In the genomic region with DNA sequence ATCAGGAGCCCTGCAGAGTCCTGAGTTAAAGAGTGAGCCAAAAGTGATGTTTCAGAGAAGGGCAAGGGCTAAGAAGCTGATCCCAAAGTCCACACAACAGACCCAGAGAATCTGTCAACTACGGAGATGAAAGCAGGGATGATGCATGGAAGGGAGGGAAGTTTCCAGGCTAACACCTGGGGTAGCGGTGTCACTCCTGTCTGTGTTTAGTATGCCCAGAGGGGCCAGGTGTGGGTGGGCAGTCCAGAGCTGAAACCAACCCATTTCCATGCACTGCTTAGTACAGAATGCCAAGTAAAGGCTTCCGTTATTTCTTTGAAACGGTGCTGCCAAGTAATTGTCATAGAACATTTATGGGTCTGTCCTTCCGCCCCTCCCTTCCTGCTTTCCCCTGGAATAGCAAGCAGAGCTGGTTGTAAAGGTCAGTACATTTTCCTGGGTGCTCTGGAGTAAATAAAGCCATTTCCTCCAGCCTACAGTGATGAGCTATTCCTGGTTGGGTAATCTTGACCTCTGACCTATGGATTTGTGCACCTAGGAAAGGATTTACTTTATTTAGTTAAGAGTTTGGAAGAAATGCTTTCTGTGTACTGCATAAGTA, we compare ENCODE assay signal across 9 cellular contexts. TPM values are rescaled to one million over a fixed set of nuclear protein-coding genes. Genes with fewer than 3 reads are reported as not detected.
DNase-seq lines count a peak whose midpoint lies in the region; ATAC-seq, FAIRE-seq and TF ChIP-seq lines count a peak whose summit lies in the region.
"Not testable (repeated sequence)": the region's sequence is repeated elsewhere in the genome, so short reads cannot be mapped to it uniquely, and the experiment has no call there.
"Had no signal": no experiment of that assay in that cellular context is flagged by ENCODE, and none has a peak within 500 bp of the region (broad histone marks: within the 10 kb centered on the region; RNA-seq: fewer than 3 reads in every experiment).

No MANE protein-coding gene starts in this region.

- H3K36me3 ChIP-seq in RWPE2 (ENCODE audit: low read depth); endothelial cell of umbilical vein (ENCODE audit: control insufficient read depth in 2 of 2, extremely low read depth in 1 of 2, insufficient read depth in 2 of 2, low read length in 2 of 2); pancreas; aorta (ENCODE audit: control insufficient read depth in 1 of 2, insufficient read depth in 2 of 2, low read length in 1 of 2): not testable (repeated sequence)

- peak overlapping the region; percentile 36 for H3K4me2 ChIP-seq in endothelial cell of umbilical vein (ENCODE audit: insufficient read depth, low read length)

- not testable (repeated sequence) for BruUV-seq in endothelial cell of umbilical vein (replicated peaks; lab: Mats Ljungman, UMichigan)

- dilution Hi-C loops in endothelial cell of umbilical vein (cut with MboI; ENCODE audit: extremely low pct_ligation_motif_present, low sequenced_read_pairs): not testable (repeated sequence)

- POLR2A ChIA-PET in endothelial cell of umbilical vein (lab: Charles Lee): not testable (repeated sequence)

- H3K27me3 ChIP-seq in RWPE2 (ENCODE audit: insufficient read depth, poor library complexity, severe bottlenecking); endothelial cell of umbilical vein (ENCODE audit: control insufficient read depth in 2 of 2, insufficient read depth in 2 of 2, low read length in 2 of 2); pancreas; aorta (ENCODE audit: control insufficient read depth in 1 of 2, insufficient read depth in 2 of 2, low read length in 1 of 2): not testable (repeated sequence)

- H3K27ac ChIP-seq in RWPE2 (ENCODE audit: poor library complexity, severe bottlenecking); endothelial cell of umbilical vein (ENCODE audit: insufficient read depth, low read depth, low read length); pancreas; aorta (ENCODE audit: low read depth in 1 of 2, low read length in 2 of 2): not testable (repeated sequence)

- TF ChIP-seq CTCF in RWPE2 (IDR thresholded peaks at IDR 0.05; ENCODE audit: poor library complexity, severe bottlenecking); endothelial cell of umbilical vein (IDR thresholded peaks at IDR 0.05; ENCODE audit: extremely low read depth in 1 of 2, insufficient read depth in 1 of 2, low read depth in 1 of 2, low read length in 2 of 2); pancreas (IDR thresholded peaks at IDR 0.05): not testable (repeated sequence)

- H2AFZ ChIP-seq in endothelial cell of umbilical vein (ENCODE audit: low read depth, low read length): not testable (repeated sequence)

- not testable (repeated sequence) for H3K4me1 ChIP-seq in RWPE2 (ENCODE audit: insufficient read depth, poor library complexity, severe bottlenecking); endothelial cell of umbilical vein (ENCODE audit: control insufficient read depth, extremely low read depth, insufficient read depth, low read length); pancreas; aorta (ENCODE audit: control insufficient read depth in 1 of 2, insufficient read depth in 2 of 2, low read length in 2 of 2)

- not testable (repeated sequence) for H3K9me1 ChIP-seq in endothelial cell of umbilical vein (replicated peaks; ENCODE audit: control insufficient read depth, extremely low read depth, insufficient read depth, low read length)

- not testable (repeated sequence) for H3K4me3 ChIP-seq in RWPE2 (ENCODE audit: severe bottlenecking); endothelial cell of umbilical vein (replicated peaks in 1 of 3; ENCODE audit: insufficient read depth in 1 of 3, low read depth in 1 of 3, low read length in 3 of 3); pancreas; aorta (ENCODE audit: low read length in 2 of 2)

- TF ChIP-seq POLR2A in endothelial cell of umbilical vein (IDR thresholded peaks at IDR 0.05; ENCODE audit: low read depth, low read length): not testable (repeated sequence)

- not testable (repeated sequence) for H4K20me1 ChIP-seq in endothelial cell of umbilical vein (replicated peaks; ENCODE audit: control insufficient read depth, extremely low read depth, insufficient read depth, low read length)

- peak; percentile 43 for DNase-seq in DMS153 (lab: John Stamatoyannopoulos, UW)
- DNase-seq in HT-29 (ENCODE audit: low spot score): peak; percentile 58
- DNase-seq in RWPE2 (ENCODE audit: low spot score); endothelial cell of umbilical vein (ENCODE audit: low read depth, low spot score); Right ventricle myocardium superior; left lobe of liver (ENCODE audit: low spot score); pancreas; aorta: not testable (repeated sequence)

- intact Hi-C loops in endothelial cell of umbilical vein (cut with micrococcal nuclease): loop anchor here (1.0 to 5.0 kb wide), 6 partner anchors 60 to 665 kb away; partner anchors contain the start of gene WIPF3
- intact Hi-C loops in Right ventricle myocardium superior (cut with DNase I): loop anchor here (2.0 kb wide), 1 partner anchor 173 kb away; no protein-coding TSS in a partner anchor
- intact Hi-C loops in pancreas (cut with DNase I): not testable (repeated sequence)
- intact Hi-C loops in aorta (cut with DNase I): loop anchor here (2.0 to 10.0 kb wide), 3 partner anchors 113 to 175 kb away; no protein-coding TSS in a partner anchor

- not testable (repeated sequence) for H3K79me2 ChIP-seq in endothelial cell of umbilical vein (ENCODE audit: control insufficient read depth, insufficient read depth, low read length)

- CTCF ChIA-PET in endothelial cell of umbilical vein (lab: Charles Lee): interaction anchor here (0.5 to 3.5 kb wide), 29 partner anchors 11 to 826 kb away, joined by 3 to 97 read pairs (median 4); partner anchors contain the start of gene WIPF3

- WGBS in pancreas, 2 donors: 27 to 32% methylated on average over 4 to 5 of the region's 5 CpGs
- WGBS in aorta, 2 donors: 32 to 42% methylated on average over 5 of the region's 5 CpGs

- H3K9ac ChIP-seq in endothelial cell of umbilical vein (replicated peaks; ENCODE audit: extremely low read depth, insufficient read depth, low read length): not testable (repeated sequence)

- not testable (repeated sequence) for H3K9me3 ChIP-seq in RWPE2 (ENCODE audit: severe bottlenecking); endothelial cell of umbilical vein (replicated peaks; ENCODE audit: control insufficient read depth, insufficient read depth, low read length); pancreas; aorta (ENCODE audit: control insufficient read depth, low read length)

- not testable (repeated sequence) for FAIRE-seq in endothelial cell of umbilical vein (lab: Jason Lieb, UNC); pancreas (lab: Jason Lieb, UNC)

- peak; percentile 66 for ATAC-seq in RWPE2 (ENCODE audit: low read depth)
- ATAC-seq in Right ventricle myocardium superior (ENCODE audit: poor library complexity): peak; percentile 38
- peak; percentile 72 for ATAC-seq in left lobe of liver
- ATAC-seq in pancreas: peak in 3 of 4 donors; percentile 31 to 60 (median 59)
- ATAC-seq in aorta (ENCODE audit: low FRiP score): peak; percentile 31

RNA-seq across cellular contexts. Expression of gene WIPF3, which starts 58.6 kb away (rescaled TPM):
- 0.10 and 0.26 TPM in 2 replicates for total RNA-seq in HT-29 (2014; rRNA removed; shearing (Covaris generic))
- total RNA-seq in endothelial cell of umbilical vein (0.35 TPM in 1 of 2 replicates, not detected in the other), Right ventricle myocardium superior (5.5 TPM), left lobe of liver (0.73 TPM), pancreas (1 to 10 TPM in 5 of 6 donors, under 1 TPM in 1; 0.98 to 4.6 (median 1.8) TPM), aorta (1 to 10 TPM; 2.1 to 2.4 TPM)
- polyA plus RNA-seq in endothelial cell of umbilical vein (0.01 and 0.03 TPM in 2 replicates), pancreas (1 to 10 TPM; 1.1 to 1.6 TPM), aorta (1 to 10 TPM; 3.4 to 4.3 TPM)
- 0.05 and 0.07 TPM in 2 replicates for polyA plus RNA-seq in endothelial cell of umbilical vein (2011; cell fraction: cytosol; rRNA removed)
- 0.03 and 0.08 TPM in 2 replicates for polyA plus RNA-seq in endothelial cell of umbilical vein (2011; cell fraction: nucleus; rRNA removed)
- 0.04 TPM in 1 of 2 replicates, not detected in the other for polyA plus RNA-seq in endothelial cell of umbilical vein (2012)
- polyA minus RNA-seq in endothelial cell of umbilical vein: 0.06 TPM in 1 of 2 replicates, not detected in the other
- not detected for polyA minus RNA-seq in endothelial cell of umbilical vein (2011; cell fraction: cytosol; rRNA and poly(A)+ RNA removed)
- polyA minus RNA-seq in endothelial cell of umbilical vein (2011; cell fraction: nucleus; rRNA and poly(A)+ RNA removed): not detected in 2 replicates
- total RNA-seq: HFFc6 had no signal
